18 cellular contexts compared by ENCODE assay signal in genomic region chr3:176663376-176663775, GRCh38.
DNase-seq lines count a peak whose midpoint lies in the region; ATAC-seq and TF ChIP-seq lines count a peak whose summit lies in the region.
"Had no signal": no experiment of that assay in that cellular context is flagged by ENCODE, and none has a peak within 500 bp of the region (broad histone marks: within the 10 kb centered on the region; RNA-seq: fewer than 3 reads in every experiment).

No MANE protein-coding gene starts in this region.

- no peak overlapping the region for H3K4me3 Mint-ChIP-seq in nephron
- H3K4me3 Mint-ChIP-seq: CD4-positive, alpha-beta memory T cell; naive B cell; T-helper 2 cell treated with Interferon-gamma antibody and Interleukin-4, amounts not matched to agents 5 μg/mL and 100 μg/mL, for 36 hours had no signal

- intact Hi-C loops in tibial artery (cut with DNase I; ENCODE audit: low total_unique reads) = no loop called here

- peaks cover 16% of the 10 kb centered on the region for H3K4me1 Mint-ChIP-seq in nephron
- H3K4me1 Mint-ChIP-seq: CD4-positive, alpha-beta memory T cell; naive B cell had no signal

- H3K27me3 ChIP-seq in HUES64 (ENCODE audit: insufficient read depth, low read length) = no peaks in the 10 kb centered on the region
- no peaks in the 10 kb centered on the region for H3K27me3 ChIP-seq in tibial artery
- H3K27me3 ChIP-seq: esophagus squamous epithelium, hepatocyte, right atrium auricular region had no signal

- WGBS in HUES64 = 60% methylated on average over 1 of the region's 1 CpG

- ATAC-seq in GM21619 (IDR thresholded peaks at IDR 0.05; ENCODE audit: unreplicated experiment) (no peak), GM18861 (IDR thresholded peaks at IDR 0.05; ENCODE audit: unreplicated experiment) (no peak)

- TF ChIP-seq CTCF in choroid plexus epithelial cell (conservative IDR thresholded peaks at IDR 0.05; ENCODE audit: low read depth, low read length) = no peak
- TF ChIP-seq CTCF in nephron (IDR thresholded peaks at IDR 0.05; ENCODE audit: unreplicated experiment in 3 of 3) = no peak
- no peak for TF ChIP-seq CTCF in tibial artery (IDR thresholded peaks at IDR 0.05)

- H3K4me1 ChIP-seq in HUES64 (ENCODE audit: insufficient read depth, low read length) (peaks cover 20% of the 10 kb centered on the region), tibial artery (peaks cover 0 to 8% (median 3%) of the 10 kb centered on the region in 4 donors)
- H3K4me1 ChIP-seq: esophagus squamous epithelium, right atrium auricular region had no signal

- no peak overlapping the region; the same call in 1 of the 2 replicates for H3K9ac ChIP-seq in HUES64 (ENCODE audit: low read depth, low read length)

- peak; percentile 36 for DNase-seq in ELR (ENCODE audit: low read depth)
- peak; percentile 39 for DNase-seq in choroid plexus epithelial cell (ENCODE audit: low read depth)
- DNase-seq in tibial artery = no peak
- DNase-seq: activated CD4-positive, alpha-beta T cell treated with anti-CD3 and anti-CD28 coated beads for 48 hours; activated T-cell treated with anti-CD3 and anti-CD28 coated beads, Interleukin-2, amount 50 U/mL, for 1 hour; CD4-positive, alpha-beta memory T cell; esophagus squamous epithelium; left ventricle myocardium inferior; naive B cell; stimulated activated CD4-positive, alpha-beta T cell treated with anti-CD3 and anti-CD28 coated beads, Interleukin-1b, Interleukin-23, amount 100 ng/mL, for 48 hours had no signal

- no peaks in the 10 kb centered on the region for H3K36me3 ChIP-seq in HUES64 (ENCODE audit: insufficient read depth, low read length)
- no peaks in the 10 kb centered on the region for H3K36me3 ChIP-seq in tibial artery
- H3K36me3 ChIP-seq: esophagus squamous epithelium, left ventricle myocardium inferior, right atrium auricular region had no signal

- no peaks in the 10 kb centered on the region for H3K36me3 Mint-ChIP-seq in nephron (ENCODE audit: low read depth)
- H3K36me3 Mint-ChIP-seq: CD4-positive, alpha-beta memory T cell; naive B cell had no signal

- H3K4me3 ChIP-seq in HUES64 (ENCODE audit: low read length) (no peak overlapping the region), choroid plexus epithelial cell (ENCODE audit: low read depth, low read length) (no peak overlapping the region), tibial artery (no peak overlapping the region)
- H3K4me3 ChIP-seq: coronary artery, esophagus squamous epithelium, hepatocyte, left ventricle myocardium inferior, right atrium auricular region had no signal

- no peaks in the 10 kb centered on the region for H3K9me3 Mint-ChIP-seq in nephron
- H3K9me3 Mint-ChIP-seq: T-helper 2 cell treated with Interferon-gamma antibody and Interleukin-4, amounts not matched to agents 5 μg/mL and 100 μg/mL, for 36 hours had no signal

- H3K27me3 Mint-ChIP-seq in nephron (ENCODE audit: low read depth) = no peaks in the 10 kb centered on the region

- H3K27ac Mint-ChIP-seq in nephron = peak overlapping the region; percentile 7 to 47 (median 30)
- H3K27ac Mint-ChIP-seq: CD4-positive, alpha-beta memory T cell; naive B cell; T-helper 2 cell treated with Interferon-gamma antibody and Interleukin-4, amounts not matched to agents 5 μg/mL and 100 μg/mL, for 36 hours had no signal

- H3K9me3 ChIP-seq in HUES64 (ENCODE audit: insufficient read depth, low read depth, low read length) = no peaks in the 10 kb centered on the region; the same call in 1 of the 2 replicates
- H3K9me3 ChIP-seq in tibial artery = no peaks in the 10 kb centered on the region
- H3K9me3 ChIP-seq: esophagus squamous epithelium, left ventricle myocardium inferior had no signal

- H3K27ac ChIP-seq in HUES64 (ENCODE audit: low read depth, low read length) (peak overlapping the region; percentile 57), tibial artery (no peak overlapping the region)
- H3K27ac ChIP-seq: coronary artery, esophagus squamous epithelium, hepatocyte, left ventricle myocardium inferior, right atrium auricular region had no signal

Comparison
In these comparisons a context has a peak if more than half of its experiments do, and no peak if none do; other contexts are left out.
1. DNase-seq: peak in ELR (single experiment) and choroid plexus epithelial cell (single experiment); none in tibial artery (0 of 2).